ENCODE assay signal across 11 cellular contexts in genomic region chr12:70660620-70661219, GRCh38. TPM values are rescaled to one million over a fixed set of nuclear protein-coding genes. Genes with fewer than 3 reads are reported as not detected.
DNase-seq lines count a peak whose midpoint lies in the region; TF ChIP-seq lines count a peak whose summit lies in the region.
"Had no signal": no experiment of that assay in that cellular context is flagged by ENCODE, and none has a peak within 500 bp of the region (broad histone marks: within the 10 kb centered on the region; RNA-seq: fewer than 3 reads in every experiment).

No MANE protein-coding gene starts in this region.

- H3K4me2 ChIP-seq in SK-N-SH (no peak overlapping the region; the same call in 1 of the 2 replicates), mesendoderm (ENCODE audit: low read length) (no peak overlapping the region)
- H3K4me2 ChIP-seq: BLaER1 had no signal

- 85% methylated on average over 5 of the region's 5 CpGs for WGBS in SK-N-SH (ENCODE audit: low lambda C conversion rate)
- no CpG with 5 or more reads among the region's 5 CpGs for WGBS in mesendoderm (ENCODE audit: extremely low coverage, insufficient coverage, low lambda C conversion rate)

- TF ChIP-seq EP300 in SK-N-SH (IDR thresholded peaks at IDR 0.05; ENCODE audit: borderline replicate concordance in 1 of 2, low read depth in 1 of 2, low read length in 1 of 2), result peak in 1 of 2 experiments; percentile 54; a peak in 1 of 4 replicates

- no peak overlapping the region for H2AK5ac ChIP-seq in mesendoderm (ENCODE audit: low read length)

- no peak overlapping the region for H2AFZ ChIP-seq in SK-N-SH (ENCODE audit: low read depth)

- H3K27ac Mint-ChIP-seq in activated CD4-positive, alpha-beta T cell treated with anti-CD3 and anti-CD28 coated beads, Interleukin-2, amount 10 ng/mL, durations not matched to agents 24 days and 14 days, result no peak overlapping the region
- H3K27ac Mint-ChIP-seq in type B pancreatic cell, result peak overlapping the region; percentile 59

- no peak overlapping the region for H4K8ac ChIP-seq in mesendoderm (ENCODE audit: low read depth, low read length)

- H2BK5ac ChIP-seq in mesendoderm (ENCODE audit: low read length), result no peak overlapping the region

- H3K4me1 Mint-ChIP-seq in activated CD4-positive, alpha-beta T cell treated with anti-CD3 and anti-CD28 coated beads, Interleukin-2, amount 10 ng/mL, durations not matched to agents 24 days and 14 days, result no peaks in the 10 kb centered on the region
- H3K4me1 Mint-ChIP-seq in type B pancreatic cell (ENCODE audit: unreplicated experiment), result peaks cover 4% of the 10 kb centered on the region

- H3K79me1 ChIP-seq in mesendoderm (ENCODE audit: low read length), result no peaks in the 10 kb centered on the region

- no peak overlapping the region for H3K4ac ChIP-seq in mesendoderm (ENCODE audit: low read depth, low read length)

- TF ChIP-seq RAD21 in SK-N-SH (IDR thresholded peaks at IDR 0.05; ENCODE audit: low read length), result no peak

- POLR2A ChIA-PET in SK-N-SH (lab: Yijun Ruan, JAX), result no interaction called here

- no peaks in the 10 kb centered on the region for H3K36me3 Mint-ChIP-seq in activated CD4-positive, alpha-beta T cell treated with anti-CD3 and anti-CD28 coated beads, Interleukin-2, amount 10 ng/mL, durations not matched to agents 24 days and 14 days (ENCODE audit: low read depth)
- H3K36me3 Mint-ChIP-seq in type B pancreatic cell, result no peaks in the 10 kb centered on the region

- H3K23ac ChIP-seq in mesendoderm (ENCODE audit: low read length), result no peak overlapping the region

- H3K4me3 ChIP-seq in SK-N-SH (ENCODE audit: low read depth in 2 of 2, low read length in 1 of 2) (no peak overlapping the region), foreskin fibroblast (ENCODE audit: low read depth in 1 of 2, low read length in 2 of 2) (no peak overlapping the region), mesendoderm (ENCODE audit: low read length) (no peak overlapping the region)
- H3K4me3 ChIP-seq: BLaER1 had no signal

- no peaks in the 10 kb centered on the region for H3K9me2 ChIP-seq in SK-N-SH

- no peaks in the 10 kb centered on the region for H4K20me1 ChIP-seq in SK-N-SH (ENCODE audit: insufficient read depth)
- H4K20me1 ChIP-seq: BLaER1 had no signal

- H3K9me3 Mint-ChIP-seq in activated CD4-positive, alpha-beta T cell treated with anti-CD3 and anti-CD28 coated beads, Interleukin-2, amount 10 ng/mL, durations not matched to agents 24 days and 14 days, result no peaks in the 10 kb centered on the region
- H3K9me3 Mint-ChIP-seq in type B pancreatic cell, result no peaks in the 10 kb centered on the region

- H3K4me1 ChIP-seq in SK-N-SH (ENCODE audit: control insufficient read depth in 1 of 2, insufficient read depth in 2 of 2, low read depth in 1 of 2, low read length in 1 of 2) (peaks cover 11 to 27% of the 10 kb centered on the region in 2 experiments; a peak in 3 of 4 replicates), mesendoderm (ENCODE audit: control insufficient read depth, low read depth, low read length) (no peaks in the 10 kb centered on the region)
- H3K4me1 ChIP-seq: BLaER1 had no signal

- H3K27me3 Mint-ChIP-seq in activated CD4-positive, alpha-beta T cell treated with anti-CD3 and anti-CD28 coated beads, Interleukin-2, amount 10 ng/mL, durations not matched to agents 24 days and 14 days, result no peaks in the 10 kb centered on the region
- H3K27me3 Mint-ChIP-seq in type B pancreatic cell, result peaks cover 3% of the 10 kb centered on the region

- H3F3A ChIP-seq in SK-N-SH (replicated peaks; ENCODE audit: insufficient read depth), result peaks cover 8% of the 10 kb centered on the region

- TF ChIP-seq CTCF in SK-N-SH (IDR thresholded peaks at IDR 0.05) (no peak), foreskin fibroblast (IDR thresholded peaks at IDR 0.05; ENCODE audit: low read depth, low read length) (no peak), type B pancreatic cell (conservative IDR thresholded peaks at IDR 0.05) (no peak)

- no peaks in the 10 kb centered on the region for H3K9me3 ChIP-seq in SK-N-SH
- H3K9me3 ChIP-seq: BLaER1 had no signal

- no peak overlapping the region for H2BK120ac ChIP-seq in mesendoderm (ENCODE audit: low read depth, low read length)

- peak; percentile 59 for DNase-seq in activated CD4-positive, alpha-beta T cell treated with anti-CD3 and anti-CD28 coated beads, Interleukin-2, amount 10 ng/mL, durations not matched to agents 24 days and 14 days
- DNase-seq in activated CD4-positive, alpha-beta T cell treated with anti-CD3 and anti-CD28 coated beads, Interleukin-2, amount 50 U/mL, for 4 hours, result no peak
- DNase-seq in SK-N-SH (no peak), foreskin fibroblast (peak; percentile 76 to 81), type B pancreatic cell (ENCODE audit: extremely low spot score, unreplicated experiment) (no peak), occipital lobe (lab: John Stamatoyannopoulos, UW) (no peak), mesendoderm (no peak)
- no peak for DNase-seq in activated naive CD4-positive, alpha-beta T cell treated with anti-CD3 and anti-CD28 coated beads, Interleukin-2, amount 50 U/mL, for 16 hours
- DNase-seq: activated CD4-positive, alpha-beta T cell treated with anti-CD3 and anti-CD28 coated beads for 4 hours; NCI-H510A had no signal

- intact Hi-C loops in activated CD4-positive, alpha-beta T cell treated with anti-CD3 and anti-CD28 coated beads, Interleukin-2, amount 10 ng/mL, durations not matched to agents 24 days and 14 days (cut with micrococcal nuclease), result no loop called here

- no peaks in the 10 kb centered on the region for H3K27me3 ChIP-seq in SK-N-SH (ENCODE audit: insufficient read depth)
- H3K27me3 ChIP-seq in mesendoderm (ENCODE audit: insufficient read depth, low read length, poor library complexity), result no peaks in the 10 kb centered on the region
- H3K27me3 ChIP-seq: BLaER1 had no signal

- no peak overlapping the region for H3K56ac ChIP-seq in mesendoderm (ENCODE audit: low read length)

- H3K18ac ChIP-seq in mesendoderm (ENCODE audit: low read length), result no peak overlapping the region

- H2BK15ac ChIP-seq in mesendoderm (replicated peaks; ENCODE audit: low read depth), result no peak overlapping the region

- no peak overlapping the region for H3K4me3 Mint-ChIP-seq in activated CD4-positive, alpha-beta T cell treated with anti-CD3 and anti-CD28 coated beads, Interleukin-2, amount 10 ng/mL, durations not matched to agents 24 days and 14 days
- H3K4me3 Mint-ChIP-seq in type B pancreatic cell, result no peak overlapping the region

- CTCF ChIA-PET in SK-N-SH (lab: Yijun Ruan, JAX), result no interaction called here

- no peaks in the 10 kb centered on the region for H3K36me3 ChIP-seq in SK-N-SH (replicated peaks in 1 of 2; ENCODE audit: control insufficient read depth in 1 of 2, insufficient read depth in 2 of 2, low read length in 1 of 2)
- H3K36me3 ChIP-seq in mesendoderm (ENCODE audit: control insufficient read depth, insufficient read depth, low read length), result no peaks in the 10 kb centered on the region
- H3K36me3 ChIP-seq: BLaER1 had no signal

- peak overlapping the region; percentile 87 for H3K9ac ChIP-seq in SK-N-SH
- no peak overlapping the region for H3K9ac ChIP-seq in mesendoderm (ENCODE audit: low read length)
- H3K9ac ChIP-seq: BLaER1 had no signal

- no peak overlapping the region for H4K5ac ChIP-seq in mesendoderm (ENCODE audit: low read length)

- H3K79me2 ChIP-seq in SK-N-SH (ENCODE audit: insufficient read depth), result no peaks in the 10 kb centered on the region
- H3K79me2 ChIP-seq in mesendoderm (ENCODE audit: control insufficient read depth, insufficient read depth, low read length), result no peaks in the 10 kb centered on the region

- peak overlapping the region; percentile 83 to 99; a peak in 3 of 4 replicates for H3K27ac ChIP-seq in SK-N-SH (ENCODE audit: low read depth in 2 of 2, low read length in 1 of 2)
- no peak overlapping the region for H3K27ac ChIP-seq in mesendoderm (ENCODE audit: low read depth, low read length)
- H3K27ac ChIP-seq: BLaER1 had no signal

TF ChIP-seq in SK-N-SH, 30 proteins besides CTCF, POLR2A, EP300 and RAD21 (continues in another document):
- peak; percentile 30; the same call in 1 of the 2 replicates for TF ChIP-seq NFIC (IDR thresholded peaks at IDR 0.05; ENCODE audit: borderline replicate concordance)
- TF ChIP-seq, protein P1, sequence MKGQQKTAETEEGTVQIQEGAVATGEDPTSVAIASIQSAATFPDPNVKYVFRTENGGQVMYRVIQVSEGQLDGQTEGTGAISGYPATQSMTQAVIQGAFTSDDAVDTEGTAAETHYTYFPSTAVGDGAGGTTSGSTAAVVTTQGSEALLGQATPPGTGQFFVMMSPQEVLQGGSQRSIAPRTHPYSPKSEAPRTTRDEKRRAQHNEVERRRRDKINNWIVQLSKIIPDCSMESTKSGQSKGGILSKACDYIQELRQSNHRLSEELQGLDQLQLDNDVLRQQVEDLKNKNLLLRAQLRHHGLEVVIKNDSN (IDR thresholded peaks at IDR 0.05; ENCODE audit: borderline replicate concordance, low read depth), result peak; percentile 50; the same call in 1 of the 2 replicates
- TF ChIP-seq PBX3 (IDR thresholded peaks at IDR 0.05), result peak; percentile 41; the same call in 1 of the 2 replicates

RNA-seq across cellular contexts. Expression of gene PTPRB, which starts 23.5 kb away (rescaled TPM):
- not detected in 2 replicates for total RNA-seq in activated CD4-positive, alpha-beta T cell treated with anti-CD3 and anti-CD28 coated beads, Interleukin-2, amount 10 ng/mL, durations not matched to agents 24 days and 14 days
- polyA plus RNA-seq in SK-N-SH (2012; rRNA removed), result 1.1 and 2.0 TPM in 2 replicates
- 1.2 and 1.4 TPM in 2 replicates for polyA plus RNA-seq in SK-N-SH (2012; cell fraction: cytosol; rRNA removed)
- polyA plus RNA-seq in SK-N-SH (2012; cell fraction: nucleus; rRNA removed), result 1.9 and 2.7 TPM in 2 replicates
- total RNA-seq in type B pancreatic cell (ENCODE audit: low replicate concordance) (1.2 and 4.2 TPM in 2 replicates), occipital lobe (8.7 TPM)
- polyA plus RNA-seq in mesendoderm (2013, experiment 1 of 2), result 0.18 TPM
- 0.21 TPM for polyA plus RNA-seq in mesendoderm (2013, experiment 2 of 2)

Comparison
In these comparisons a context has a peak if more than half of its experiments do, and no peak if none do; other contexts are left out.
1. DNase-seq: peak in activated CD4-positive, alpha-beta T cell treated with anti-CD3 and anti-CD28 coated beads, Interleukin-2, amount 10 ng/mL, durations not matched to agents 24 days and 14 days (single experiment) and foreskin fibroblast (2 of 2); none in activated CD4-positive, alpha-beta T cell treated with anti-CD3 and anti-CD28 coated beads, Interleukin-2, amount 50 U/mL, for 4 hours (0 of 2), SK-N-SH (single experiment), type B pancreatic cell (single experiment), activated naive CD4-positive, alpha-beta T cell treated with anti-CD3 and anti-CD28 coated beads, Interleukin-2, amount 50 U/mL, for 16 hours (single experiment), occipital lobe (single experiment) and mesendoderm (single experiment).